In genomic region chr10:26481914-26482550, GRCh38 we compare ENCODE assay signal across 9 cellular contexts. TPM values are rescaled to one million over a fixed set of nuclear protein-coding genes. Genes with fewer than 3 reads are reported as not detected.
A peak's percentile ranks its signal among the peaks of the same experiment; 100 is the strongest.
DNase-seq lines count a peak whose midpoint lies in the region; ATAC-seq, FAIRE-seq and TF ChIP-seq lines count a peak whose summit lies in the region.
"Had no signal": no experiment of that assay in that cellular context is flagged by ENCODE, and none has a peak within 500 bp of the region (broad histone marks: within the 10 kb centered on the region; RNA-seq: fewer than 3 reads in every experiment).

No MANE protein-coding gene starts in this region.

- intact Hi-C loops in left lung (cut with DNase I), result no loop called here
- intact Hi-C loops in PC-3 (cut with micrococcal nuclease), result no loop called here
- intact Hi-C loops in A673 (cut with micrococcal nuclease; ENCODE audit: unreplicated experiment), result no loop called here

- H4K12ac ChIP-seq in trophoblast cell (ENCODE audit: low read depth, low read length), result no peak overlapping the region

- no peak overlapping the region for H3K23ac ChIP-seq in trophoblast cell (ENCODE audit: low read length)

- POLR2A ChIA-PET in PC-3 (lab: Charles Lee; ENCODE audit: unreplicated experiment), result no interaction called here
- POLR2A ChIA-PET in A673 (lab: Charles Lee; ENCODE audit: low non-redundant PET), result no interaction called here

- H3K79me1 ChIP-seq in trophoblast cell (ENCODE audit: low read length), result peaks cover 7% of the 10 kb centered on the region

- H3K4me1 ChIP-seq in left lung (peaks cover 0 to 90% of the 10 kb centered on the region in 2 donors), trophoblast cell (ENCODE audit: control insufficient read depth in 1 of 2, insufficient read depth in 2 of 2, low read length in 2 of 2) (peaks cover 3 to 6% of the 10 kb centered on the region in 2 experiments), PC-3 (ENCODE audit: insufficient read depth, low read length) (peaks cover 29% of the 10 kb centered on the region), A673 (ENCODE audit: insufficient read depth, low read length, poor library complexity, severe bottlenecking) (no peaks in the 10 kb centered on the region)

- no peak overlapping the region for H2AK5ac ChIP-seq in trophoblast cell (ENCODE audit: low read length)

- peak; percentile 87 for FAIRE-seq in GM12891 (lab: Jason Lieb, UNC)

- H2BK12ac ChIP-seq in trophoblast cell (ENCODE audit: low read length), result no peak overlapping the region

- H3K9me2 ChIP-seq in PC-3 (replicated peaks; ENCODE audit: low read length), result no peaks in the 10 kb centered on the region

- no peak overlapping the region for H3K9ac ChIP-seq in trophoblast cell (ENCODE audit: low read length)
- H3K9ac ChIP-seq in PC-3 (ENCODE audit: low read length), result no peak overlapping the region

- no peak overlapping the region for H3K14ac ChIP-seq in trophoblast cell (ENCODE audit: low read length)

- no peaks in the 10 kb centered on the region for H3F3A ChIP-seq in PC-3 (ENCODE audit: low read length, unreplicated experiment)

- H3K79me2 ChIP-seq in trophoblast cell (ENCODE audit: control insufficient read depth, insufficient read depth, low read length, poor library complexity) (no peaks in the 10 kb centered on the region), PC-3 (ENCODE audit: low read length) (no peaks in the 10 kb centered on the region)

- WGBS in trophoblast cell (ENCODE audit: extremely low coverage, insufficient coverage, insufficient read length), result no CpG with 5 or more reads among the region's 8 CpGs

- no peak for TF ChIP-seq POLR2A in GM12891 (IDR thresholded peaks at IDR 0.05; ENCODE audit: low read depth, low read length)

- no peak overlapping the region for H4K8ac ChIP-seq in trophoblast cell (ENCODE audit: low read depth, low read length)

- no peak overlapping the region for H4K91ac ChIP-seq in trophoblast cell (ENCODE audit: low read depth, low read length)

- no peak overlapping the region for H2BK5ac ChIP-seq in trophoblast cell (ENCODE audit: low read depth, low read length, poor library complexity)

- DNase-seq in GM12891 (ENCODE audit: insufficient read length, low spot score), result no peak
- DNase-seq in MV-4-11 (lab: John Stamatoyannopoulos, UW), result peak; percentile 95
- DNase-seq in left lung, result no peak
- DNase-seq in trophoblast cell, result no peak
- no peak for DNase-seq in PC-3
- no peak for DNase-seq in NCI-H1694 treated with DMSO at 0.1 percent for 48 hours (lab: John Stamatoyannopoulos, UW)
- no peak for DNase-seq in A673 (ENCODE audit: low spot score)
- DNase-seq: NCI-H510A had no signal

- H3K4me2 ChIP-seq in trophoblast cell (ENCODE audit: low read length) (no peak overlapping the region), PC-3 (ENCODE audit: low read length) (no peak overlapping the region)

- BruUV-seq in PC-3 (replicated peaks; lab: Mats Ljungman, UMichigan), result no TSS peak
- BruUV-seq in A673 (replicated peaks; lab: Mats Ljungman, UMichigan), result no TSS peak

- H4K20me1 ChIP-seq in PC-3 (ENCODE audit: low read length), result no peaks in the 10 kb centered on the region

- H2AFZ ChIP-seq in trophoblast cell (ENCODE audit: insufficient read depth, low read length, poor library complexity) (no peak overlapping the region), PC-3 (ENCODE audit: low read length) (no peak overlapping the region)

- H3K4me3 ChIP-seq in left lung (no peak overlapping the region), trophoblast cell (ENCODE audit: low read depth, low read length) (no peak overlapping the region), PC-3 (ENCODE audit: low read length) (no peak overlapping the region), A673 (ENCODE audit: low read depth, low read length, poor library complexity, severe bottlenecking) (no peak overlapping the region)

- ATAC-seq in GM21619 (IDR thresholded peaks at IDR 0.05; ENCODE audit: unreplicated experiment), result peak; percentile 41
- ATAC-seq in left lung, result peak; percentile 32
- no peak for ATAC-seq in PC-3

- H3K27me3 ChIP-seq in left lung, result no peaks in the 10 kb centered on the region
- H3K27me3 ChIP-seq in trophoblast cell (ENCODE audit: insufficient read depth, low read length), result no peaks in the 10 kb centered on the region
- peaks cover 3% of the 10 kb centered on the region; the same call in 1 of the 2 replicates for H3K27me3 ChIP-seq in PC-3 (ENCODE audit: low read length)
- no peaks in the 10 kb centered on the region for H3K27me3 ChIP-seq in A673 (replicated peaks; ENCODE audit: insufficient read depth, low read depth, low read length, poor library complexity)

- CTCF ChIA-PET in PC-3 (lab: Charles Lee) (no interaction called here), A673 (lab: Charles Lee) (no interaction called here)

- no peak overlapping the region for H3K4ac ChIP-seq in trophoblast cell (ENCODE audit: low read depth, low read length)

- no peak overlapping the region for H2BK120ac ChIP-seq in trophoblast cell (ENCODE audit: insufficient read depth, low read length, poor library complexity)

- peak overlapping the region in 1 of 2 donors; percentile 71 for H3K27ac ChIP-seq in left lung
- H3K27ac ChIP-seq in trophoblast cell (ENCODE audit: low read depth, low read length), result no peak overlapping the region
- H3K27ac ChIP-seq in PC-3 (ENCODE audit: low read length), result no peak overlapping the region
- no peak overlapping the region for H3K27ac ChIP-seq in A673 (ENCODE audit: low read depth, low read length, poor library complexity, severe bottlenecking)

- TF ChIP-seq CTCF in left lung (IDR thresholded peaks at IDR 0.05) (no peak), PC-3 (conservative IDR thresholded peaks at IDR 0.05; ENCODE audit: low read depth, low read length) (no peak), A673 (conservative IDR thresholded peaks at IDR 0.05; ENCODE audit: low read depth, low read length) (no peak)

- H3K36me3 ChIP-seq in left lung (no peaks in the 10 kb centered on the region), trophoblast cell (ENCODE audit: control insufficient read depth in 1 of 2, insufficient read depth in 2 of 2, low read length in 2 of 2) (no peaks in the 10 kb centered on the region), PC-3 (ENCODE audit: low read depth, low read length) (no peaks in the 10 kb centered on the region), A673 (ENCODE audit: insufficient read depth, low read length, poor library complexity, severe bottlenecking) (no peaks in the 10 kb centered on the region)

- no peak overlapping the region for H3K18ac ChIP-seq in trophoblast cell (ENCODE audit: low read length)

- H3K9me3 ChIP-seq in left lung, result no peaks in the 10 kb centered on the region
- no peaks in the 10 kb centered on the region for H3K9me3 ChIP-seq in trophoblast cell (ENCODE audit: insufficient read depth, low read depth, low read length)
- H3K9me3 ChIP-seq in PC-3 (ENCODE audit: low read length), result no peaks in the 10 kb centered on the region
- H3K9me3 ChIP-seq in A673 (ENCODE audit: low read depth, low read length, poor library complexity, severe bottlenecking), result no peaks in the 10 kb centered on the region

TF ChIP-seq in GM12891, 5 proteins besides CTCF, POLR2A, EP300 and RAD21:
- no peak for TF ChIP-seq POU2F2 (IDR thresholded peaks at IDR 0.05; ENCODE audit: low read depth, low read length)
- peak; percentile 89 for TF ChIP-seq SPI1 (IDR thresholded peaks at IDR 0.05; ENCODE audit: low read depth, low read length)
TF ChIP-seq in GM12891: peak in this region for 1.

RNA-seq across cellular contexts. Expression of gene APBB1IP, which starts 43.9 kb away (rescaled TPM):
- 52.0 TPM for polyA plus RNA-seq in GM12891 (2012; ENCODE audit: low read depth, missing spikeins)
- 10 to 100 TPM; 14.3 to 50.0 TPM for total RNA-seq in left lung
- 6.7 and 6.8 TPM in 2 replicates for polyA plus RNA-seq in trophoblast cell (2013)
- not detected in 2 replicates for total RNA-seq in PC-3 (2014; rRNA removed)
- not detected in 2 replicates for total RNA-seq in A673 (2021)

Comparison
In these comparisons a context has a peak if more than half of its experiments do, and no peak if none do; other contexts are left out.
1. RNA of gene APBB1IP, which starts 43.9 kb away (total RNA-seq): 14.3 to 50.0 TPM in left lung; not detected in PC-3 and not detected in A673; every median in the first group is over 10 times any median in the second.